27 cellular contexts compared by ENCODE assay signal in genomic region chr1:65022264-65022663, GRCh38.
"Had no signal": no experiment of that assay in that cellular context is flagged by ENCODE, and none has a peak within 500 bp of the region (broad histone marks: within the 10 kb centered on the region; RNA-seq: fewer than 3 reads in every experiment).

No MANE protein-coding gene starts in this region.

- H3K4me1 ChIP-seq: SJSA1 had no signal

- H3K27me3 ChIP-seq: adrenal gland had no signal

- H3K9me2 ChIP-seq: SK-N-SH had no signal

- H3K9me3 ChIP-seq: adrenal gland, SJSA1, SK-N-SH had no signal

- H3K27me3 Mint-ChIP-seq: activated B cell treated with CpG ODN at 0.5 μM for 24 hours; activated CD4-positive, alpha-beta memory T cell treated with anti-CD3 and anti-CD28 coated beads for 36 hours; activated T-helper 17 cell treated with anti-CD3 and anti-CD28 coated beads, Interleukin-2, amount 50 U/mL, for 72 hours; brain had no signal

- H3K36me3 ChIP-seq: adrenal gland, SJSA1 had no signal

- H3K36me3 Mint-ChIP-seq: activated CD4-positive, alpha-beta memory T cell treated with anti-CD3 and anti-CD28 coated beads for 36 hours had no signal

- H3K4me1 Mint-ChIP-seq: activated B cell treated with CpG ODN at 0.5 μM for 24 hours; activated T-helper 17 cell treated with anti-CD3 and anti-CD28 coated beads, Interleukin-2, amount 50 U/mL, for 72 hours had no signal

- H3K27ac ChIP-seq: SJSA1 had no signal

- H3K4me3 ChIP-seq: adrenal gland, SJSA1 had no signal

- ATAC-seq: activated naive CD4-positive, alpha-beta T cell treated with anti-CD3 and anti-CD28 coated beads, Interleukin-2, amount 50 U/mL, for 72 hours; activated T-cell treated with anti-CD3 and anti-CD28 coated beads, Interleukin-2, amount 50 U/mL, for 72 hours; activated T-helper 17 cell treated with anti-CD3 and anti-CD28 coated beads, Interleukin-2, amount 50 U/mL, for 72 hours had no signal

- H3K27ac Mint-ChIP-seq: activated B cell treated with CpG ODN at 0.5 μM for 24 hours; activated CD4-positive, alpha-beta memory T cell treated with anti-CD3 and anti-CD28 coated beads for 36 hours; activated naive CD4-positive, alpha-beta T cell treated with anti-CD3 and anti-CD28 coated beads, Interleukin-2, amount 50 U/mL, for 72 hours; activated T-cell treated with anti-CD3 and anti-CD28 coated beads, Interleukin-2, amount 50 U/mL, for 72 hours; activated T-helper 17 cell treated with anti-CD3 and anti-CD28 coated beads, Interleukin-2, amount 50 U/mL, for 72 hours; brain; T-helper 1 cell treated with Interleukin-12 subunit alpha and Interleukin-12 subunit beta and Interleukin-4 antibody, amounts not matched to agents 30 μg/mL and 1 μg/mL, for 36 hours; T-helper 2 cell treated with Interferon-gamma antibody and Interleukin-4, amounts not matched to agents 5 μg/mL and 100 μg/mL, for 36 hours had no signal

- H3K9me3 Mint-ChIP-seq: activated B cell treated with CpG ODN at 0.5 μM for 24 hours; activated CD4-positive, alpha-beta memory T cell treated with anti-CD3 and anti-CD28 coated beads for 36 hours; activated naive CD4-positive, alpha-beta T cell treated with anti-CD3 and anti-CD28 coated beads, Interleukin-2, amount 50 U/mL, for 72 hours; activated T-cell treated with anti-CD3 and anti-CD28 coated beads, Interleukin-2, amount 50 U/mL, for 72 hours; activated T-helper 17 cell treated with anti-CD3 and anti-CD28 coated beads, Interleukin-2, amount 50 U/mL, for 72 hours; T-helper 1 cell treated with Interleukin-12 subunit alpha and Interleukin-12 subunit beta and Interleukin-4 antibody, amounts not matched to agents 30 μg/mL and 1 μg/mL, for 36 hours; T-helper 2 cell treated with Interferon-gamma antibody and Interleukin-4, amounts not matched to agents 5 μg/mL and 100 μg/mL, for 36 hours had no signal

- H3K4me3 Mint-ChIP-seq: activated B cell treated with CpG ODN at 0.5 μM for 24 hours; activated CD4-positive, alpha-beta memory T cell treated with anti-CD3 and anti-CD28 coated beads for 36 hours; activated T-cell treated with anti-CD3 and anti-CD28 coated beads, Interleukin-2, amount 50 U/mL, for 72 hours; activated T-helper 17 cell treated with anti-CD3 and anti-CD28 coated beads, Interleukin-2, amount 50 U/mL, for 72 hours; brain; T-helper 1 cell treated with Interleukin-12 subunit alpha and Interleukin-12 subunit beta and Interleukin-4 antibody, amounts not matched to agents 30 μg/mL and 1 μg/mL, for 36 hours; T-helper 2 cell treated with Interferon-gamma antibody and Interleukin-4, amounts not matched to agents 5 μg/mL and 100 μg/mL, for 36 hours had no signal

- DNase-seq: activated B cell treated with CpG ODN at 0.5 μM for 24 hours; activated CD4-positive, alpha-beta memory T cell treated with anti-CD3 and anti-CD28 coated beads for 36 hours; activated CD4-positive, alpha-beta T cell treated with anti-CD3 and anti-CD28 coated beads for 4 hours; activated CD4-positive, alpha-beta T cell treated with anti-CD3 and anti-CD28 coated beads, Interleukin-2, amount 50 U/mL, for 1 hour; activated CD4-positive, CD25-positive, alpha-beta regulatory T cell treated with anti-CD3 and anti-CD28 coated beads, Interleukin-2, amount 50 U/mL, for 72 hours; activated CD8-positive, alpha-beta memory T cell treated with anti-CD3 and anti-CD28 coated beads, Interleukin-2, amount 50 U/mL, for 4 hours; activated effector memory CD4-positive, alpha-beta T cell treated with anti-CD3 and anti-CD28 coated beads, Interleukin-2, amount 50 U/mL, for 16 hours; activated naive CD4-positive, alpha-beta T cell; activated T-cell treated with anti-CD3 and anti-CD28 coated beads for 4 hours; activated T-cell treated with anti-CD3 and anti-CD28 coated beads, Interleukin-2, amount 50 U/mL, for 72 hours; central memory CD4-positive, alpha-beta T cell; Karpas-422; KBM-7; NCI-H1105; NCI-H1417 treated with DMSO at 0.1 percent for 48 hours; NCI-H187 treated with DMSO at 0.1 percent for 48 hours; NCI-H2081; NCI-H2227 treated with DMSO at 0.1 percent for 48 hours; SHP77 treated with DMSO at 0.1 percent for 48 hours; SK-N-SH had no signal

- H3K4me2 ChIP-seq: SK-N-SH had no signal
